In genomic region chr13:75549262-75550158, GRCh38 we compare ENCODE assay signal across 8 cellular contexts. TPM values are rescaled to one million over a fixed set of nuclear protein-coding genes. Genes with fewer than 3 reads are reported as not detected.
DNase-seq lines count a peak whose midpoint lies in the region; ATAC-seq, FAIRE-seq and TF ChIP-seq lines count a peak whose summit lies in the region.

Gene UCHL3, plus strand, starts transcription at chr13:75549791. Its CDS starts 30 bp downstream, at chr13:75549821.

- peak; percentile 95 for ATAC-seq in GM19025 (IDR thresholded peaks at IDR 0.05; ENCODE audit: low read depth, unreplicated experiment)
- ATAC-seq in HG03354 (IDR thresholded peaks at IDR 0.05; ENCODE audit: poor library complexity, severe bottlenecking, unreplicated experiment), result peak; percentile 97

- dilution Hi-C loops in keratinocyte (cut with MboI; ENCODE audit: extremely low pct_ligation_motif_present, low sequenced_read_pairs), result no loop called here

- FAIRE-seq in keratinocyte (lab: Jason Lieb, UNC), result peak; percentile 85

- H2AFZ ChIP-seq in keratinocyte (ENCODE audit: control insufficient read depth, low read length), result peak within 1 kb of the TSS; percentile 95

- peak within 1 kb of the TSS; percentile 94 for H3K4me2 ChIP-seq in keratinocyte (ENCODE audit: control insufficient read depth, extremely low read depth, insufficient read depth, low read depth, low read length)

- peaks cover 0 to 7% of the 10 kb centered on the region in 2 experiments for H3K36me3 ChIP-seq in keratinocyte (ENCODE audit: control insufficient read depth in 2 of 2, extremely low read depth in 1 of 2, insufficient read depth in 2 of 2, low read length in 2 of 2)

- H3K27me3 ChIP-seq in keratinocyte (ENCODE audit: control insufficient read depth, extremely low read depth, insufficient read depth, low read length), result no peaks in the 10 kb centered on the region

- H3K4me1 ChIP-seq in keratinocyte (ENCODE audit: control insufficient read depth, extremely low read depth, insufficient read depth, low read length), result peaks cover 22% of the 10 kb centered on the region

- peak within 1 kb of the TSS; percentile 96 for H3K9ac ChIP-seq in keratinocyte (ENCODE audit: control insufficient read depth, extremely low read depth, insufficient read depth, low read length)

- no peaks in the 10 kb centered on the region for H3K9me1 ChIP-seq in keratinocyte (ENCODE audit: control insufficient read depth, extremely low read depth, insufficient read depth, low read length)

- H3K9me3 ChIP-seq in keratinocyte (ENCODE audit: control insufficient read depth, low read depth, low read length), result no peaks in the 10 kb centered on the region

- H3K27ac ChIP-seq in keratinocyte (ENCODE audit: control insufficient read depth, insufficient read depth, low read length), result peak within 1 kb of the TSS; percentile 98

- peaks cover 44% of the 10 kb centered on the region for H3K79me2 ChIP-seq in keratinocyte (ENCODE audit: control insufficient read depth, insufficient read depth, low read length)

- H3K4me3 ChIP-seq in keratinocyte (ENCODE audit: control insufficient read depth in 2 of 3, extremely low read depth in 1 of 3, insufficient read depth in 2 of 3, low read depth in 1 of 3, low read length in 3 of 3), result peak within 1 kb of the TSS; percentile 74 to 91 (median 91)

- no peaks in the 10 kb centered on the region for H4K20me1 ChIP-seq in keratinocyte (ENCODE audit: control insufficient read depth, extremely low read depth, insufficient read depth, low read length)

- TF ChIP-seq CTCF in keratinocyte (optimal IDR thresholded peaks at IDR 0.05 in 1 of 3, IDR thresholded peaks at IDR 0.05 in 1 of 3, conservative IDR thresholded peaks at IDR 0.05 in 1 of 3; ENCODE audit: extremely low read depth in 1 of 3, insufficient read depth in 2 of 3, low read length in 3 of 3), result peak; percentile 92 to 95 (median 94)

- DNase-seq in AG20443 (ENCODE audit: low spot score), result peak; percentile 98
- peak; percentile 55 for DNase-seq in NCI-H446 treated with DMSO at 0.1 percent for 48 hours (lab: John Stamatoyannopoulos, UW)
- DNase-seq in activated CD4-positive, CD25-positive, alpha-beta regulatory T cell treated with anti-CD3 and anti-CD28 coated beads, Interleukin-2, amount 50 U/mL, for 72 hours, result peak; percentile 97
- peak; percentile 94 for DNase-seq in cerebellum (ENCODE audit: low spot score)
- DNase-seq in keratinocyte (ENCODE audit: low read depth, low spot score), result peak; percentile 73
- peak; percentile 98 for DNase-seq in stimulated activated CD4-positive, alpha-beta T cell treated with anti-CD3 and anti-CD28 coated beads, Interleukin-15, amount 100 ng/mL, for 24 hours

RNA-seq across cellular contexts. Expression of gene UCHL3, which starts in this region (rescaled TPM):
- 45.9 TPM for total RNA-seq in cerebellum
- polyA plus RNA-seq in keratinocyte, result 78.6 to 134 TPM (median 108 TPM) in 3 replicates
- 80.8 TPM for polyA plus RNA-seq in keratinocyte (2011; ENCODE audit: low read depth)
- 82.9 and 165 TPM in 2 replicates for polyA plus RNA-seq in keratinocyte (2011; cell fraction: cytosol; rRNA removed)
- 36.2 and 51.9 TPM in 2 replicates for polyA plus RNA-seq in keratinocyte (2011; cell fraction: nucleus; rRNA removed)
- polyA plus RNA-seq in keratinocyte (2012; ENCODE audit: low replicate concordance), result 84.5 and 100 TPM in 2 replicates
- polyA minus RNA-seq in keratinocyte, result 8.9 to 84.2 TPM (median 45.6 TPM) in 3 replicates
- 31.1 TPM for polyA minus RNA-seq in keratinocyte (2011; cell fraction: cytosol; rRNA and poly(A)+ RNA removed)
- 5.2 and 13.4 TPM in 2 replicates for polyA minus RNA-seq in keratinocyte (2011; cell fraction: nucleus; rRNA and poly(A)+ RNA removed)

Comparison
In these comparisons a context has a peak if more than half of its experiments do, and no peak if none do; other contexts are left out.
1. Peak in every context shown above with its lines: DNase-seq, ATAC-seq, H3K4me3 ChIP-seq and H3K27ac ChIP-seq.